Comparison of ENCODE assay signal across 8 cellular contexts in genomic region chr5:31531888-31532710, GRCh38. TPM values are rescaled to one million over a fixed set of nuclear protein-coding genes. Genes with fewer than 3 reads are reported as not detected.
DNase-seq lines count a peak whose midpoint lies in the region; FAIRE-seq and TF ChIP-seq lines count a peak whose summit lies in the region.

Gene C5orf22, plus strand, starts transcription at chr5:31532301. Its CDS starts 92 bp downstream, at chr5:31532393.
A gene with protein sequence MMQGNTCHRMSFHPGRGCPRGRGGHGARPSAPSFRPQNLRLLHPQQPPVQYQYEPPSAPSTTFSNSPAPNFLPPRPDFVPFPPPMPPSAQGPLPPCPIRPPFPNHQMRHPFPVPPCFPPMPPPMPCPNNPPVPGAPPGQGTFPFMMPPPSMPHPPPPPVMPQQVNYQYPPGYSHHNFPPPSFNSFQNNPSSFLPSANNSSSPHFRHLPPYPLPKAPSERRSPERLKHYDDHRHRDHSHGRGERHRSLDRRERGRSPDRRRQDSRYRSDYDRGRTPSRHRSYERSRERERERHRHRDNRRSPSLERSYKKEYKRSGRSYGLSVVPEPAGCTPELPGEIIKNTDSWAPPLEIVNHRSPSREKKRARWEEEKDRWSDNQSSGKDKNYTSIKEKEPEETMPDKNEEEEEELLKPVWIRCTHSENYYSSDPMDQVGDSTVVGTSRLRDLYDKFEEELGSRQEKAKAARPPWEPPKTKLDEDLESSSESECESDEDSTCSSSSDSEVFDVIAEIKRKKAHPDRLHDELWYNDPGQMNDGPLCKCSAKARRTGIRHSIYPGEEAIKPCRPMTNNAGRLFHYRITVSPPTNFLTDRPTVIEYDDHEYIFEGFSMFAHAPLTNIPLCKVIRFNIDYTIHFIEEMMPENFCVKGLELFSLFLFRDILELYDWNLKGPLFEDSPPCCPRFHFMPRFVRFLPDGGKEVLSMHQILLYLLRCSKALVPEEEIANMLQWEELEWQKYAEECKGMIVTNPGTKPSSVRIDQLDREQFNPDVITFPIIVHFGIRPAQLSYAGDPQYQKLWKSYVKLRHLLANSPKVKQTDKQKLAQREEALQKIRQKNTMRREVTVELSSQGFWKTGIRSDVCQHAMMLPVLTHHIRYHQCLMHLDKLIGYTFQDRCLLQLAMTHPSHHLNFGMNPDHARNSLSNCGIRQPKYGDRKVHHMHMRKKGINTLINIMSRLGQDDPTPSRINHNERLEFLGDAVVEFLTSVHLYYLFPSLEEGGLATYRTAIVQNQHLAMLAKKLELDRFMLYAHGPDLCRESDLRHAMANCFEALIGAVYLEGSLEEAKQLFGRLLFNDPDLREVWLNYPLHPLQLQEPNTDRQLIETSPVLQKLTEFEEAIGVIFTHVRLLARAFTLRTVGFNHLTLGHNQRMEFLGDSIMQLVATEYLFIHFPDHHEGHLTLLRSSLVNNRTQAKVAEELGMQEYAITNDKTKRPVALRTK (N-terminal part only) (minus strand): TSS chr5:31532093. CDS start chr5:31529059, 3,034 bp downstream.

- no peaks in the 10 kb centered on the region for H3K9me2 ChIP-seq in MM.1S (replicated peaks; ENCODE audit: insufficient read depth, low read length)

- H3K9me3 Mint-ChIP-seq in neural crest cell = no peaks in the 10 kb centered on the region

- H3K9ac ChIP-seq in MM.1S (ENCODE audit: low read length) (peak within 1 kb of the TSS; percentile 81), stomach smooth muscle (ENCODE audit: low read length in 2 of 2) (peak within 1 kb of the TSS; percentile 93 to 95)

- peak within 1 kb of the TSS; percentile 73 for H3K4me3 ChIP-seq in HAP-1
- peak within 1 kb of the TSS; percentile 94 for H3K4me3 ChIP-seq in MM.1S (ENCODE audit: low read length)
- peak within 1 kb of the TSS; percentile 63 to 94 for H3K4me3 ChIP-seq in foreskin fibroblast (ENCODE audit: low read depth in 1 of 2, low read length in 2 of 2)
- H3K4me3 ChIP-seq in stomach smooth muscle (ENCODE audit: low read length in 2 of 2) = peak within 1 kb of the TSS; percentile 98 to 99

- H3K79me2 ChIP-seq in MM.1S (ENCODE audit: low read length) = peaks cover 65% of the 10 kb centered on the region

- TF ChIP-seq CTCF in MM.1S (IDR thresholded peaks at IDR 0.05; ENCODE audit: low read length) (peak; percentile 20), foreskin fibroblast (IDR thresholded peaks at IDR 0.05; ENCODE audit: low read depth, low read length) (no peak), neural crest cell (conservative IDR thresholded peaks at IDR 0.05) (no peak)

- H3K27me3 Mint-ChIP-seq in neural crest cell (ENCODE audit: low read depth) = no peaks in the 10 kb centered on the region

- H3K4me2 ChIP-seq in MM.1S (ENCODE audit: low read depth, low read length) = peak within 1 kb of the TSS; percentile 78

- DNase-seq in HAP-1 (ENCODE audit: low spot score in 2 of 2) (peak; percentile 96 to 98), MM.1S (peak; percentile 97), SIG-M5 (lab: John Stamatoyannopoulos, UW) (peak; percentile 82), activated gamma-delta T cell (lab: John Stamatoyannopoulos, UW) (peak; percentile 72), foreskin fibroblast (peak; percentile 96 to 99), neural crest cell (ENCODE audit: low read depth, low spot score) (peak; percentile 88)

- peaks cover 7% of the 10 kb centered on the region; the same call in 1 of the 2 replicates for H3F3A ChIP-seq in MM.1S (ENCODE audit: insufficient read depth, low read length)

- H3K27ac Mint-ChIP-seq in neural crest cell (ENCODE audit: unreplicated experiment) = peak within 1 kb of the TSS; percentile 99

- H3K4me1 ChIP-seq in HAP-1 = peaks cover 5% of the 10 kb centered on the region; the same call in 1 of the 2 replicates
- peaks cover 20% of the 10 kb centered on the region for H3K4me1 ChIP-seq in MM.1S (ENCODE audit: low read length)
- peaks cover 24% of the 10 kb centered on the region for H3K4me1 ChIP-seq in stomach smooth muscle (ENCODE audit: control insufficient read depth, insufficient read depth, low read length)

- in situ Hi-C loops in HAP-1 (cut with MboI; ENCODE audit: low sequenced_read_pairs) = no loop called here

- H3K27ac ChIP-seq in MM.1S (ENCODE audit: low read length) = peak within 1 kb of the TSS; percentile 67; the same call in 1 of the 2 replicates
- peak within 1 kb of the TSS; percentile 64 for H3K27ac ChIP-seq in stomach smooth muscle (ENCODE audit: low read length)

- H3K27me3 ChIP-seq in HAP-1 (ENCODE audit: low read depth) = no peaks in the 10 kb centered on the region
- no peaks in the 10 kb centered on the region for H3K27me3 ChIP-seq in MM.1S (replicated peaks; ENCODE audit: insufficient read depth, low read length)
- no peaks in the 10 kb centered on the region for H3K27me3 ChIP-seq in stomach smooth muscle (ENCODE audit: control insufficient read depth in 1 of 2, insufficient read depth in 2 of 2, low read length in 2 of 2)

- H3K36me3 Mint-ChIP-seq in neural crest cell (ENCODE audit: low read depth) = peaks cover 17% of the 10 kb centered on the region

- H3K4me1 Mint-ChIP-seq in neural crest cell = peaks cover 43% of the 10 kb centered on the region

- FAIRE-seq in G401.6 (lab: Jason Lieb, UNC) = peak; percentile 97

- peak within 1 kb of the TSS; percentile 99 for H3K4me3 Mint-ChIP-seq in neural crest cell

- H3K36me3 ChIP-seq in HAP-1 (replicated peaks) (peaks cover 52% of the 10 kb centered on the region), MM.1S (replicated peaks; ENCODE audit: insufficient read depth, low read length) (no peaks in the 10 kb centered on the region; the same call in 1 of the 2 replicates), stomach smooth muscle (ENCODE audit: control insufficient read depth in 2 of 2, insufficient read depth in 2 of 2, low read length in 2 of 2) (peaks cover 26 to 30% of the 10 kb centered on the region in 2 donors)

- peak within 1 kb of the TSS; percentile 88 for H2AFZ ChIP-seq in MM.1S (ENCODE audit: low read length)

- H3K9me3 ChIP-seq in HAP-1 (no peaks in the 10 kb centered on the region), MM.1S (replicated peaks; ENCODE audit: insufficient read depth, low read length) (no peaks in the 10 kb centered on the region), stomach smooth muscle (ENCODE audit: control insufficient read depth in 2 of 2, low read length in 2 of 2) (no peaks in the 10 kb centered on the region)

- no peaks in the 10 kb centered on the region for H4K20me1 ChIP-seq in MM.1S (ENCODE audit: insufficient read depth, low read length)

RNA-seq across cellular contexts. Expression of gene C5orf22, which starts in this region (rescaled TPM):
- total RNA-seq in neural crest cell = 31.3 and 33.5 TPM in 2 replicates

RNA-seq across cellular contexts. Expression of the second gene that starts in this region (rescaled TPM):
- 116 and 128 TPM in 2 replicates for total RNA-seq in neural crest cell

Comparison
In these comparisons a context has a peak if more than half of its experiments do, and no peak if none do; other contexts are left out.
1. Peak in every context shown above with its lines: DNase-seq, H3K4me3 ChIP-seq and H3K27ac ChIP-seq.